Comparison of ENCODE assay signal across 23 cellular contexts in genomic region chr14:105358140-105358846, GRCh38. TPM values are rescaled to one million over a fixed set of nuclear protein-coding genes. Genes with fewer than 3 reads are reported as not detected.
"Had no signal": no experiment of that assay in that cellular context is flagged by ENCODE, and none has a peak within 500 bp of the region (broad histone marks: within the 10 kb centered on the region; RNA-seq: fewer than 3 reads in every experiment).

No MANE protein-coding gene starts in this region.

- H3K9me3 ChIP-seq: SJCRH30, SK-N-SH had no signal

- DNase-seq: activated CD4-positive, alpha-beta T cell treated with anti-CD3 and anti-CD28 coated beads for 4 hours; activated CD8-positive, alpha-beta memory T cell treated with anti-CD3 and anti-CD28 coated beads, Interleukin-2, amount 50 U/mL, for 4 hours; activated CD8-positive, alpha-beta T cell treated with anti-CD3 and anti-CD28 coated beads for 36 hours; activated gamma-delta T cell treated with Interleukin-2 at 50 U/mL for 16 hours; activated naive CD4-positive, alpha-beta T cell treated with anti-CD3 and anti-CD28 coated beads, Interleukin-2, amount 10 ng/mL, durations not matched to agents 7 days and 5 days; activated naive CD8-positive, alpha-beta T cell treated with anti-CD3 and anti-CD28 coated beads for 36 hours; activated T-cell treated with anti-CD3 and anti-CD28 coated beads, Interleukin-2, amount 50 U/mL, for 72 hours; KG1; NCI-H1048; NCI-H1694; NCI-H2029; NCI-H2107; NCI-H345; NCI-H510A; NCI-H526 treated with DMSO at 0.1 percent for 48 hours; NCI-H82; SJCRH30; SK-N-SH; T-helper 1 cell; WERI-Rb-1 had no signal

- H3K27ac Mint-ChIP-seq: activated CD8-positive, alpha-beta T cell treated with anti-CD3 and anti-CD28 coated beads for 36 hours; activated naive CD4-positive, alpha-beta T cell treated with anti-CD3 and anti-CD28 coated beads, Interleukin-2, amount 10 ng/mL, durations not matched to agents 7 days and 5 days; activated naive CD8-positive, alpha-beta T cell treated with anti-CD3 and anti-CD28 coated beads for 36 hours; activated T-cell treated with anti-CD3 and anti-CD28 coated beads, Interleukin-2, amount 50 U/mL, for 72 hours; activated T-helper 2 cell treated with anti-CD3 and anti-CD28 coated beads, Interferon-gamma antibody, Interleukin-2, Interleukin-4, amounts not matched to agents 10 μg/mL and 5 μg/mL and 100 μg/mL, durations not matched to agents 14 hours and 24 hours and 36 hours had no signal

- H3K4me3 Mint-ChIP-seq: activated CD8-positive, alpha-beta T cell treated with anti-CD3 and anti-CD28 coated beads for 36 hours; activated naive CD4-positive, alpha-beta T cell treated with anti-CD3 and anti-CD28 coated beads, Interleukin-2, amount 10 ng/mL, durations not matched to agents 7 days and 5 days; activated naive CD8-positive, alpha-beta T cell treated with anti-CD3 and anti-CD28 coated beads for 36 hours; activated T-cell treated with anti-CD3 and anti-CD28 coated beads, Interleukin-2, amount 50 U/mL, for 72 hours had no signal

- H3K36me3 ChIP-seq: SJCRH30 had no signal

- H3K36me3 Mint-ChIP-seq: activated naive CD4-positive, alpha-beta T cell treated with anti-CD3 and anti-CD28 coated beads, Interleukin-2, amount 10 ng/mL, durations not matched to agents 7 days and 5 days; activated naive CD8-positive, alpha-beta T cell treated with anti-CD3 and anti-CD28 coated beads for 36 hours had no signal

- H3K9me3 Mint-ChIP-seq: activated CD8-positive, alpha-beta T cell treated with anti-CD3 and anti-CD28 coated beads for 36 hours; activated naive CD4-positive, alpha-beta T cell treated with anti-CD3 and anti-CD28 coated beads, Interleukin-2, amount 10 ng/mL, durations not matched to agents 7 days and 5 days; activated naive CD8-positive, alpha-beta T cell treated with anti-CD3 and anti-CD28 coated beads for 36 hours; activated T-cell treated with anti-CD3 and anti-CD28 coated beads, Interleukin-2, amount 50 U/mL, for 72 hours; activated T-helper 2 cell treated with anti-CD3 and anti-CD28 coated beads, Interferon-gamma antibody, Interleukin-2, Interleukin-4, amounts not matched to agents 10 μg/mL and 5 μg/mL and 100 μg/mL, durations not matched to agents 14 hours and 24 hours and 36 hours had no signal

- H3K27me3 Mint-ChIP-seq: activated CD8-positive, alpha-beta T cell treated with anti-CD3 and anti-CD28 coated beads for 36 hours; activated naive CD8-positive, alpha-beta T cell treated with anti-CD3 and anti-CD28 coated beads for 36 hours had no signal

- H3K4me1 ChIP-seq: SJCRH30 had no signal

- H3K4me3 ChIP-seq: SJCRH30 had no signal

- H3K4me1 Mint-ChIP-seq: activated naive CD4-positive, alpha-beta T cell treated with anti-CD3 and anti-CD28 coated beads, Interleukin-2, amount 10 ng/mL, durations not matched to agents 7 days and 5 days had no signal

- ATAC-seq: activated CD8-positive, alpha-beta T cell treated with anti-CD3 and anti-CD28 coated beads for 36 hours; activated T-cell treated with anti-CD3 and anti-CD28 coated beads, Interleukin-2, amount 50 U/mL, for 72 hours had no signal

- H3K27ac ChIP-seq: SJCRH30, WERI-Rb-1 had no signal

- H3K27me3 ChIP-seq: SJCRH30 had no signal

RNA-seq across cellular contexts. Expression of gene TEX22, which starts 40.0 kb away (rescaled TPM):
- total RNA-seq: M059J, RPMI7951 had no signal
